ENCODE assay signal across 8 cellular contexts in genomic region chr11:118921121-118921928, GRCh38. TPM values are rescaled to one million over a fixed set of nuclear protein-coding genes. Genes with fewer than 3 reads are reported as not detected.
DNase-seq lines count a peak whose midpoint lies in the region; ATAC-seq lines count a peak whose summit lies in the region.

No MANE protein-coding gene starts in this region.

- intact Hi-C loops in right cardiac atrium (cut with DNase I) = no loop called here
- intact Hi-C loops in sciatic nerve (cut with DNase I) = no loop called here

- no peak for DNase-seq in activated T-cell treated with anti-CD3 and anti-CD28 coated beads, Interleukin-2, amount 50 U/mL, for 4 hours
- no peak for DNase-seq in activated T-cell treated with anti-CD3 and anti-CD28 coated beads for 4 hours
- no peak for DNase-seq in activated naive CD8-positive, alpha-beta T cell treated with anti-CD3 and anti-CD28 coated beads, Interleukin-2, amount 10 ng/mL, durations not matched to agents 7 days and 5 days
- DNase-seq in right cardiac atrium = peak; percentile 85 to 89 (median 86)
- DNase-seq in sciatic nerve (ENCODE audit: low spot score) = peak; percentile 80
- DNase-seq in COLO829 (ENCODE audit: low spot score) = no peak
- no peak for DNase-seq in NAMALWA (ENCODE audit: low spot score)

- WGBS in right cardiac atrium = 8% methylated on average over 13 of the region's 13 CpGs

- H3K4me1 Mint-ChIP-seq in activated T-cell treated with anti-CD3 and anti-CD28 coated beads, Interleukin-2, amount 50 U/mL, for 4 hours (ENCODE audit: low read depth) = peaks cover 73% of the 10 kb centered on the region
- peaks cover 63% of the 10 kb centered on the region for H3K4me1 Mint-ChIP-seq in activated naive CD8-positive, alpha-beta T cell treated with anti-CD3 and anti-CD28 coated beads, Interleukin-2, amount 10 ng/mL, durations not matched to agents 7 days and 5 days

- H3K9me3 ChIP-seq in right cardiac atrium (ENCODE audit: control insufficient read depth, low read length) = no peaks in the 10 kb centered on the region

- H3K4me3 ChIP-seq in right cardiac atrium (ENCODE audit: low read length) = peak overlapping the region; percentile 64

- no peaks in the 10 kb centered on the region for H3K27me3 Mint-ChIP-seq in activated T-cell treated with anti-CD3 and anti-CD28 coated beads, Interleukin-2, amount 50 U/mL, for 4 hours (ENCODE audit: low read depth)
- no peaks in the 10 kb centered on the region for H3K27me3 Mint-ChIP-seq in activated naive CD8-positive, alpha-beta T cell treated with anti-CD3 and anti-CD28 coated beads, Interleukin-2, amount 10 ng/mL, durations not matched to agents 7 days and 5 days

- ATAC-seq in activated T-cell treated with anti-CD3 and anti-CD28 coated beads, Interleukin-2, amount 50 U/mL, for 4 hours = no peak
- no peak for ATAC-seq in activated naive CD8-positive, alpha-beta T cell treated with anti-CD3 and anti-CD28 coated beads, Interleukin-2, amount 10 ng/mL, durations not matched to agents 7 days and 5 days (ENCODE audit: low read depth)
- ATAC-seq in right cardiac atrium (peak; percentile 11 to 15), sciatic nerve (peak; percentile 32), GM19351 (IDR thresholded peaks at IDR 0.05; ENCODE audit: unreplicated experiment) (no peak)

- H3K27me3 ChIP-seq in right cardiac atrium (ENCODE audit: control insufficient read depth, insufficient read depth) = no peaks in the 10 kb centered on the region

- no peaks in the 10 kb centered on the region for H3K36me3 Mint-ChIP-seq in activated T-cell treated with anti-CD3 and anti-CD28 coated beads, Interleukin-2, amount 50 U/mL, for 4 hours (ENCODE audit: insufficient read depth)
- H3K36me3 Mint-ChIP-seq in activated naive CD8-positive, alpha-beta T cell treated with anti-CD3 and anti-CD28 coated beads, Interleukin-2, amount 10 ng/mL, durations not matched to agents 7 days and 5 days = peaks cover 2% of the 10 kb centered on the region

- H3K9me3 Mint-ChIP-seq in activated T-cell treated with anti-CD3 and anti-CD28 coated beads, Interleukin-2, amount 50 U/mL, for 4 hours = no peaks in the 10 kb centered on the region
- H3K9me3 Mint-ChIP-seq in activated naive CD8-positive, alpha-beta T cell treated with anti-CD3 and anti-CD28 coated beads, Interleukin-2, amount 10 ng/mL, durations not matched to agents 7 days and 5 days = no peaks in the 10 kb centered on the region

- H3K4me1 ChIP-seq in right cardiac atrium (ENCODE audit: control insufficient read depth, insufficient read depth, low read length) = peaks cover 24% of the 10 kb centered on the region

- H3K27ac ChIP-seq in right cardiac atrium (ENCODE audit: low read length) = peak overlapping the region; percentile 87

- H3K27ac Mint-ChIP-seq in activated naive CD8-positive, alpha-beta T cell treated with anti-CD3 and anti-CD28 coated beads, Interleukin-2, amount 10 ng/mL, durations not matched to agents 7 days and 5 days = peak overlapping the region; percentile 73

- POLR2A ChIA-PET in activated naive CD8-positive, alpha-beta T cell treated with anti-CD3 and anti-CD28 coated beads, Interleukin-2, amount 10 ng/mL, durations not matched to agents 7 days and 5 days (lab: Charles Lee) = interaction anchor here (0.6 kb wide), 1 partner anchor 178 kb away, joined by 6 read pairs; no protein-coding TSS in a partner anchor

- H3K4me3 Mint-ChIP-seq in activated T-cell treated with anti-CD3 and anti-CD28 coated beads, Interleukin-2, amount 50 U/mL, for 4 hours = peak overlapping the region; percentile 80
- peak overlapping the region; percentile 91 for H3K4me3 Mint-ChIP-seq in activated naive CD8-positive, alpha-beta T cell treated with anti-CD3 and anti-CD28 coated beads, Interleukin-2, amount 10 ng/mL, durations not matched to agents 7 days and 5 days

RNA-seq across cellular contexts. Expression of gene BCL9L, which starts 4.4 kb away (rescaled TPM):
- total RNA-seq in activated T-cell treated with anti-CD3 and anti-CD28 coated beads, Interleukin-2, amount 50 U/mL, for 4 hours = 10 to 100 TPM; 26.1 to 31.2 (median 26.9) TPM
- 100 to 1,000 TPM; 116 to 128 TPM for total RNA-seq in activated naive CD8-positive, alpha-beta T cell treated with anti-CD3 and anti-CD28 coated beads, Interleukin-2, amount 10 ng/mL, durations not matched to agents 7 days and 5 days
- 10 to 100 TPM; 44.0 to 76.7 (median 54.6) TPM for total RNA-seq in right cardiac atrium
- 29.9 TPM for polyA plus RNA-seq in right cardiac atrium
- 53.6 TPM for total RNA-seq in sciatic nerve

RNA-seq across cellular contexts. Expression of gene UPK2, which starts 34.8 kb away (rescaled TPM):
- total RNA-seq in activated T-cell treated with anti-CD3 and anti-CD28 coated beads, Interleukin-2, amount 50 U/mL, for 4 hours = not detected
- under 1 TPM in 1 of 2 experiments, not detected in 1; 0.44 TPM for total RNA-seq in activated naive CD8-positive, alpha-beta T cell treated with anti-CD3 and anti-CD28 coated beads, Interleukin-2, amount 10 ng/mL, durations not matched to agents 7 days and 5 days
- total RNA-seq in right cardiac atrium (not detected), sciatic nerve (not detected)
- not detected for polyA plus RNA-seq in right cardiac atrium

RNA-seq across cellular contexts. Expression of gene CXCR5, which starts 37.6 kb away (rescaled TPM):
- 10 to 100 TPM; 17.6 to 30.8 (median 23.7) TPM for total RNA-seq in activated T-cell treated with anti-CD3 and anti-CD28 coated beads, Interleukin-2, amount 50 U/mL, for 4 hours
- 1 to 10 TPM; 1.9 to 2.2 TPM for total RNA-seq in activated naive CD8-positive, alpha-beta T cell treated with anti-CD3 and anti-CD28 coated beads, Interleukin-2, amount 10 ng/mL, durations not matched to agents 7 days and 5 days
- total RNA-seq in right cardiac atrium = not detected
- 0.34 TPM for polyA plus RNA-seq in right cardiac atrium
- 0.18 TPM for total RNA-seq in sciatic nerve

RNA-seq across cellular contexts. Expression of gene FOXR1, which starts 50.2 kb away (rescaled TPM):
- not detected for total RNA-seq in activated T-cell treated with anti-CD3 and anti-CD28 coated beads, Interleukin-2, amount 50 U/mL, for 4 hours
- not detected for total RNA-seq in activated naive CD8-positive, alpha-beta T cell treated with anti-CD3 and anti-CD28 coated beads, Interleukin-2, amount 10 ng/mL, durations not matched to agents 7 days and 5 days
- not detected for total RNA-seq in right cardiac atrium
- polyA plus RNA-seq in right cardiac atrium = not detected
- total RNA-seq in sciatic nerve = not detected

Comparison
In these comparisons a context has a peak if more than half of its experiments do, and no peak if none do; other contexts are left out.
1. ATAC-seq: peak in right cardiac atrium (2 of 2) and sciatic nerve (single experiment); none in activated T-cell treated with anti-CD3 and anti-CD28 coated beads, Interleukin-2, amount 50 U/mL, for 4 hours (0 of 2), activated naive CD8-positive, alpha-beta T cell treated with anti-CD3 and anti-CD28 coated beads, Interleukin-2, amount 10 ng/mL, durations not matched to agents 7 days and 5 days (single experiment) and GM19351 (single experiment).
2. DNase-seq: peak in right cardiac atrium (3 of 3) and sciatic nerve (single experiment); none in activated T-cell treated with anti-CD3 and anti-CD28 coated beads, Interleukin-2, amount 50 U/mL, for 4 hours (single experiment), activated T-cell treated with anti-CD3 and anti-CD28 coated beads for 4 hours (single experiment), activated naive CD8-positive, alpha-beta T cell treated with anti-CD3 and anti-CD28 coated beads, Interleukin-2, amount 10 ng/mL, durations not matched to agents 7 days and 5 days (single experiment), COLO829 (single experiment) and NAMALWA (single experiment).
3. RNA of gene CXCR5, which starts 37.6 kb away (total RNA-seq): 17.6 to 30.8 TPM in activated T-cell treated with anti-CD3 and anti-CD28 coated beads, Interleukin-2, amount 50 U/mL, for 4 hours; 1.9 to 2.2 TPM in activated naive CD8-positive, alpha-beta T cell treated with anti-CD3 and anti-CD28 coated beads, Interleukin-2, amount 10 ng/mL, durations not matched to agents 7 days and 5 days, 0.18 TPM in sciatic nerve (single experiment) and not detected in right cardiac atrium; every median in the first group is over 4 times any median in the second.